Comparison of ENCODE assay signal across 7 cellular contexts in the genomic region with DNA sequence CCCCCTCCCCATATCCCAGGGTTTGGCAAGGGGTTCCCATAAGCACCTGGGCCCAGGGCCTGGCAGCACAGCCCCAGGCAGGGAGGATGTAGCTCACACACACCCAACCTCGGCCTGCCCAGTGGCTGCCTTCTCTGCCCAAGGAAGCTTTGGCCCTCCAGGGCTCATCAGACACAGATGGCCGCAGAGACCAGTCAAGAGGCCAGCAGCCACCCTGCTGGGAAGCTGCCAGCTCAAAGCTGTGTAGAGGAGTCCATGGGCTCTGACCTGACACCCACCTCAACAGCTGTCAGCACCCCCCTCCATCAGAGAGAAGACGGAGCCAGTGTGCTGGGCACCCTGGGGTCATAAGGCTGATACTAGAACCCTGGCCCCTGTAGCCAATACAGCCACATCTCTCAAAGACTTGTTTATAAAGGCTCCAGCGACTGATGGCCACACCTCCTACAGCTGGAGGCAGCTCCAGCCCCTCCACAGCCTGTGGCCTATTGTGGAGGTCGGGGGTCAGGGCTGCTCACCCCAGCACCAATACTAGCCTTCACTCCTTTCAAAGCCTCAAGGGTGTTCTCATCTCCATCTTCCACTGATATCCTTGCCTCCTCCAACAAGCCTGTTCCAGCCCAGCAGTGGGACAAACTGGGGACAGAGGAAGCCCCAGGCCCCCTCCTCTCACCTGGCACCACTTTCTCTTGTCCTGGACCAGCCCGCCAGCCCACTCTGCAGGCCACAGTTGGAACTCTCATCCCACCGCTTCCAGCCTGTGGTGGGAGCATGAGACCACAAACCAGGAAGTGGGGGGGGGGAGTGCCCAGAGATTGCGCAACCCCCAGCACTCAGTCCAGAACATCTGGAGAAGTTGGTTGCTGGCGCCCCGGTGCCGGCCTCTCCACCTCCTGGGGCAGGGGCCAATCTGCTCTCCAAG. TPM values are rescaled to one million over a fixed set of nuclear protein-coding genes. Genes with fewer than 3 reads are reported as not detected.
DNase-seq lines count a peak whose midpoint lies in the region; ATAC-seq and TF ChIP-seq lines count a peak whose summit lies in the region.

No MANE protein-coding gene starts in this region.

- ATAC-seq in aorta (ENCODE audit: low FRiP score) (peak; percentile 49), HG03469 (IDR thresholded peaks at IDR 0.05; ENCODE audit: unreplicated experiment) (no peak)

- peak overlapping the region; percentile 66 for H3K4me3 Mint-ChIP-seq in mesothelial cell of epicardium

- H3K9me3 ChIP-seq in NT2/D1 (ENCODE audit: insufficient read depth, low read length) (no peaks in the 10 kb centered on the region), aorta (ENCODE audit: control insufficient read depth, low read length) (no peaks in the 10 kb centered on the region)

- peak overlapping the region; percentile 51 for H3K9ac ChIP-seq in NT2/D1 (ENCODE audit: insufficient read length, low read depth)

- TF ChIP-seq CTCF in choroid plexus epithelial cell (conservative IDR thresholded peaks at IDR 0.05; ENCODE audit: low read depth, low read length) (peak; percentile 48), mesothelial cell of epicardium (IDR thresholded peaks at IDR 0.05; ENCODE audit: unreplicated experiment) (no peak), GM13977 (IDR thresholded peaks at IDR 0.05; ENCODE audit: extremely low read depth, insufficient read depth, missing control alignments) (no peak)

- H3K9me3 Mint-ChIP-seq in mesothelial cell of epicardium: no peaks in the 10 kb centered on the region

- peaks cover 4% of the 10 kb centered on the region for H3K27me3 ChIP-seq in NT2/D1 (ENCODE audit: insufficient read depth, insufficient read length)
- no peaks in the 10 kb centered on the region for H3K27me3 ChIP-seq in aorta (ENCODE audit: control insufficient read depth in 1 of 2, insufficient read depth in 2 of 2, low read length in 1 of 2)

- no peak overlapping the region for H3K4me3 ChIP-seq in NT2/D1 (ENCODE audit: insufficient read length, low read depth)
- H3K4me3 ChIP-seq in choroid plexus epithelial cell (ENCODE audit: low read depth, low read length): no peak overlapping the region
- no peak overlapping the region for H3K4me3 ChIP-seq in aorta (ENCODE audit: low read length in 2 of 2)

- H3K27ac ChIP-seq in aorta (ENCODE audit: low read depth in 1 of 2, low read length in 2 of 2): peak overlapping the region; percentile 17 to 72

- 35 to 44% methylated on average over 11 of the region's 11 CpGs for WGBS in aorta, 2 donors

- intact Hi-C loops in aorta (cut with DNase I): no loop called here

- H3K27ac Mint-ChIP-seq in mesothelial cell of epicardium: peak overlapping the region; percentile 96

- in situ Hi-C loops in GM13977 (cut with MboI; ENCODE audit: low pct_unique_long_range_greater_than_20kb, low sequenced_read_pairs, unreplicated experiment): no loop called here

- H3K4me1 Mint-ChIP-seq in mesothelial cell of epicardium: peaks cover 47% of the 10 kb centered on the region

- H3K27me3 Mint-ChIP-seq in mesothelial cell of epicardium (ENCODE audit: low read depth): no peaks in the 10 kb centered on the region

- H3K36me3 Mint-ChIP-seq in mesothelial cell of epicardium: no peaks in the 10 kb centered on the region

- H3K36me3 ChIP-seq in NT2/D1 (ENCODE audit: insufficient read depth, insufficient read length, low read length): peaks cover 22% of the 10 kb centered on the region
- peaks cover 0 to 1% of the 10 kb centered on the region in 2 donors for H3K36me3 ChIP-seq in aorta (ENCODE audit: control insufficient read depth in 1 of 2, insufficient read depth in 2 of 2, low read length in 1 of 2)

- DNase-seq in GM04504 (ENCODE audit: low read depth) (peak; percentile 62), NT2/D1 (ENCODE audit: low read depth, low spot score) (no peak), choroid plexus epithelial cell (ENCODE audit: low read depth) (peak; percentile 85), mesothelial cell of epicardium (ENCODE audit: low spot score in 2 of 2, unreplicated experiment in 2 of 2) (peak in 1 of 2 experiments; percentile 55), aorta (peak; percentile 88 to 89), GM13977 (ENCODE audit: low spot score) (no peak)

- H3K4me1 ChIP-seq in NT2/D1 (ENCODE audit: insufficient read depth, insufficient read length): peaks cover 56% of the 10 kb centered on the region
- H3K4me1 ChIP-seq in aorta (ENCODE audit: control insufficient read depth in 1 of 2, insufficient read depth in 2 of 2, low read length in 2 of 2): peaks cover 0 to 3% of the 10 kb centered on the region in 2 donors

RNA-seq across cellular contexts. Expression of gene MPG, which starts 2.2 kb away (rescaled TPM):
- total RNA-seq in mesothelial cell of epicardium: 43.4 to 44.7 TPM (median 44.2 TPM) in 3 replicates
- total RNA-seq in aorta: 10 to 100 TPM; 56.2 to 59.5 TPM
- 100 to 1,000 TPM in 1 of 2 donors, 10 to 100 TPM in 1; 88.7 to 213 TPM for polyA plus RNA-seq in aorta

RNA-seq across cellular contexts. Expression of gene RHBDF1, which starts 3.4 kb away (rescaled TPM):
- total RNA-seq in mesothelial cell of epicardium (73.5 to 81.2 TPM (median 73.5 TPM) in 3 replicates), aorta (10 to 100 TPM; 79.2 to 91.0 TPM)
- polyA plus RNA-seq in aorta: 100 to 1,000 TPM in 1 of 2 donors, 10 to 100 TPM in 1; 23.7 to 215 TPM

RNA-seq across cellular contexts. Expression of gene SNRNP25, which starts 22.2 kb away (rescaled TPM):
- 33.1 to 34.8 TPM (median 33.9 TPM) in 3 replicates for total RNA-seq in mesothelial cell of epicardium
- total RNA-seq in aorta: 10 to 100 TPM; 10.7 to 11.1 TPM
- polyA plus RNA-seq in aorta: 10 to 100 TPM; 18.5 to 32.2 TPM

RNA-seq across cellular contexts. Expression of gene POLR3K, which starts 22.4 kb away (rescaled TPM):
- total RNA-seq in mesothelial cell of epicardium (8.7 to 9.2 TPM (median 9.1 TPM) in 3 replicates), aorta (1 to 10 TPM; 6.0 to 6.1 TPM)
- 10 to 100 TPM in 1 of 2 donors, 1 to 10 TPM in 1; 8.5 to 10.9 TPM for polyA plus RNA-seq in aorta

Comparison
In these comparisons a context has a peak if more than half of its experiments do, and no peak if none do; other contexts are left out.
1. DNase-seq: peak in GM04504 (single experiment), choroid plexus epithelial cell (single experiment) and aorta (2 of 2); none in NT2/D1 (single experiment) and GM13977 (single experiment).